10 cellular contexts compared by ENCODE assay signal in genomic region chr11:113806403-113806802, GRCh38. TPM values are rescaled to one million over a fixed set of nuclear protein-coding genes. Genes with fewer than 3 reads are reported as not detected.
DNase-seq lines count a peak whose midpoint lies in the region; ATAC-seq, FAIRE-seq and TF ChIP-seq lines count a peak whose summit lies in the region.
"Had no signal": no experiment of that assay in that cellular context is flagged by ENCODE, and none has a peak within 500 bp of the region (broad histone marks: within the 10 kb centered on the region; RNA-seq: fewer than 3 reads in every experiment).

No MANE protein-coding gene starts in this region.

- TF ChIP-seq CTCF in GM12872 (IDR thresholded peaks at IDR 0.05; ENCODE audit: insufficient read depth, low read depth, low read length) (peak; percentile 62), NB4 (IDR thresholded peaks at IDR 0.05; ENCODE audit: low read depth, low read length) (peak; percentile 73), K562 (IDR thresholded peaks at IDR 0.05 in 2 of 3, conservative IDR thresholded peaks at IDR 0.05 in 1 of 3; ENCODE audit: insufficient read depth in 2 of 3, low read depth in 1 of 3, low read length in 3 of 3) (peak; percentile 53 to 69 (median 64)), lower lobe of right lung (IDR thresholded peaks at IDR 0.05) (peak; percentile 30)

- peak; percentile 96 for ATAC-seq in K562
- peak in 1 of 2 donors; percentile 25 for ATAC-seq in lower lobe of right lung
- ATAC-seq in GM21619 (IDR thresholded peaks at IDR 0.05; ENCODE audit: unreplicated experiment), result no peak

- 75% methylated on average over 2 of the region's 2 CpGs for WGBS in K562 (ENCODE audit: insufficient coverage, low coverage, missing lambda C conversion rate)

- H3K9ac ChIP-seq in K562 (ENCODE audit: insufficient read depth in 1 of 2, low read depth in 2 of 2, low read length in 2 of 2), result no peak overlapping the region

- H3K36me3 ChIP-seq in K562 (ENCODE audit: control insufficient read depth, insufficient read depth, low read length) (peaks cover 71% of the 10 kb centered on the region), lower lobe of right lung (peaks cover 96% of the 10 kb centered on the region)

- TF ChIP-seq EP300 in K562 (IDR thresholded peaks at IDR 0.05; ENCODE audit: low read length), result no peak

- H4K20me1 ChIP-seq in K562 (replicated peaks; ENCODE audit: control insufficient read depth, insufficient read depth, low read length), result no peaks in the 10 kb centered on the region

- no peak overlapping the region for H3K27ac ChIP-seq in K562 (ENCODE audit: extremely low read depth, low read depth, low read length)
- H3K27ac ChIP-seq in lower lobe of right lung, result no peak overlapping the region

- TF ChIP-seq POLR2A in NB4 (IDR thresholded peaks at IDR 0.05; ENCODE audit: extremely low read depth, insufficient read length), result no peak
- TF ChIP-seq POLR2A in K562 (conservative IDR thresholded peaks at IDR 0.05), result no peak

- POLR2A ChIA-PET in K562 (lab: Yijun Ruan, JAX), result interaction anchor here (0.9 kb wide), 1 partner anchor 33 kb away, joined by 4 read pairs; the partner anchor contains the start of gene ZW10

- H2AFZ ChIP-seq in K562 (ENCODE audit: low read depth, low read length), result no peak overlapping the region

- H3K4me1 ChIP-seq in K562 (replicated peaks in 1 of 2; ENCODE audit: control insufficient read depth in 2 of 2, insufficient read depth in 2 of 2, low read length in 2 of 2) (no peaks in the 10 kb centered on the region), lower lobe of right lung (no peaks in the 10 kb centered on the region)

- H3K27me3 ChIP-seq in K562 (ENCODE audit: control insufficient read depth in 2 of 2, insufficient read depth in 2 of 2, low read length in 2 of 2) (no peaks in the 10 kb centered on the region), lower lobe of right lung (ENCODE audit: low read depth) (no peaks in the 10 kb centered on the region)

- H3K9me3 ChIP-seq in K562 (replicated peaks; ENCODE audit: control insufficient read depth, insufficient read depth, low read depth, low read length) (no peaks in the 10 kb centered on the region), lower lobe of right lung (no peaks in the 10 kb centered on the region)

- H3K4me3 ChIP-seq in NB4 (ENCODE audit: low read depth, low read length) (no peak overlapping the region), K562 (no peak overlapping the region), lower lobe of right lung (no peak overlapping the region)

- CTCF ChIA-PET in K562 (lab: Yijun Ruan, JAX; ENCODE audit: low intra/inter-chr PET ratio), result no interaction called here

- intact Hi-C loops in K562 (cut with micrococcal nuclease) (loop anchor here (1.0 to 10.0 kb wide), 2 partner anchors 168 to 455 kb away; partner anchors contain the start of gene HTR3A), lower lobe of right lung (cut with DNase I) (no loop called here)

- no peak overlapping the region for H3K4me2 ChIP-seq in K562 (ENCODE audit: insufficient read depth, low read length)

- H3K9me1 ChIP-seq in K562 (ENCODE audit: control insufficient read depth, insufficient read depth, low read length), result no peaks in the 10 kb centered on the region

- no TSS peak for BruUV-seq in K562 (replicated peaks; lab: Mats Ljungman, UMichigan)

- H3K79me2 ChIP-seq in K562 (ENCODE audit: control insufficient read depth, insufficient read depth, low read length), result no peaks in the 10 kb centered on the region

- peak; percentile 58 for FAIRE-seq in K562 (lab: Jason Lieb, UNC)

- DNase-seq in ACHN (peak; percentile 29), NB4 (ENCODE audit: low read depth) (peak; percentile 54), K562 (ENCODE audit: extremely low read depth in 1 of 4, low spot score in 3 of 4) (peak; percentile 22 to 51 (median 34)), lower lobe of right lung (no peak), NCI-H524 treated with DMSO at 0.1 percent for 48 hours (lab: John Stamatoyannopoulos, UW) (no peak), NCI-H2029 treated with DMSO at 0.1 percent for 48 hours (lab: John Stamatoyannopoulos, UW) (no peak)

- peak; percentile 29 to 60 for TF ChIP-seq RAD21 in K562 (CRISPR knock-in tag; conservative IDR thresholded peaks at IDR 0.05 in 1 of 2, IDR thresholded peaks at IDR 0.05 in 1 of 2)

- in situ Hi-C loops in ACHN (cut with HindIII; ENCODE audit: low pct_ligation_motif_present, low pct_unique_long_range_greater_than_20kb, low sequenced_read_pairs), result no loop called here
- in situ Hi-C loops in K562 (cut with MboI), result no loop called here

TF ChIP-seq in K562, 482 proteins besides CTCF, POLR2A, EP300 and RAD21:
- TF ChIP-seq SMC3 (conservative IDR thresholded peaks at IDR 0.05; ENCODE audit: insufficient read depth, low read depth, low read length), result peak; percentile 61; the same call in 1 of the 2 replicates
- no peak for TF ChIP-seq GATAD2A (IDR thresholded peaks at IDR 0.05)
- peak; percentile 55 for TF ChIP-seq CTCFL (IDR thresholded peaks at IDR 0.05; ENCODE audit: borderline replicate concordance, insufficient read depth, low read depth, low read length, poor library complexity, severe bottlenecking)

RNA-seq across cellular contexts. Expression of gene CLDN25, which starts 26.8 kb away (rescaled TPM):
- not detected in 2 replicates for total RNA-seq in K562 (2011; cell fraction: chromatin; rRNA removed; ENCODE audit: low replicate concordance)
- total RNA-seq in K562 (2011; cell fraction: nucleolus; rRNA removed), result not detected in 2 replicates
- not detected in 2 replicates for total RNA-seq in K562 (2011; cell fraction: nucleoplasm; rRNA removed)
- total RNA-seq in K562 (2014; rRNA removed) (not detected in 2 replicates), K562 (2014; rRNA removed; fragmentation: Illumina TruSeq; extraction: Trizol) (not detected in 2 replicates), K562 (2015; rRNA removed; fragmentation: Illumina TruSeq; extraction: Trizol) (not detected in 2 replicates), K562 (2021) (not detected in 2 replicates), lower lobe of right lung (not detected)
- polyA plus RNA-seq in K562 (2011; rRNA removed) (not detected in 2 replicates), K562 (2014; fragmentation: Illumina TruSeq; extraction: Trizol) (not detected in 2 replicates), K562 (2014; fragmentation: Nextera tagmentation; extraction: Ambion mirVana) (not detected), K562 (2014; rRNA removed) (not detected in 2 replicates)
- polyA plus RNA-seq in K562 (2011; cell fraction: cytosol; rRNA removed), result not detected in 2 replicates
- polyA plus RNA-seq in K562 (2011; cell fraction: nucleus; rRNA removed), result not detected in 2 replicates
- not detected in 2 replicates for polyA plus RNA-seq in K562 (2012)
- polyA minus RNA-seq in K562 (2011; rRNA and poly(A)+ RNA removed), result not detected in 2 replicates
- polyA minus RNA-seq in K562 (2011; cell fraction: cytosol; rRNA and poly(A)+ RNA removed), result not detected in 2 replicates
- polyA minus RNA-seq in K562 (2011; cell fraction: nucleus; rRNA and poly(A)+ RNA removed), result not detected in 2 replicates
- polyA plus RNA-seq: esophagus, thymus had no signal

RNA-seq across cellular contexts. Expression of gene ZW10, which starts 32.9 kb away (rescaled TPM):
- 10.8 and 19.2 TPM in 2 replicates for total RNA-seq in K562 (2011; cell fraction: chromatin; rRNA removed; ENCODE audit: low replicate concordance)
- 5.3 and 6.2 TPM in 2 replicates for total RNA-seq in K562 (2011; cell fraction: nucleolus; rRNA removed)
- total RNA-seq in K562 (2011; cell fraction: nucleoplasm; rRNA removed), result 7.5 and 7.8 TPM in 2 replicates
- total RNA-seq in K562 (2014; rRNA removed) (23.7 and 24.9 TPM in 2 replicates), K562 (2014; rRNA removed; fragmentation: Illumina TruSeq; extraction: Trizol) (34.3 and 39.3 TPM in 2 replicates), K562 (2015; rRNA removed; fragmentation: Illumina TruSeq; extraction: Trizol) (34.6 and 37.7 TPM in 2 replicates), K562 (2021) (21.1 and 25.0 TPM in 2 replicates), lower lobe of right lung (11.6 TPM)
- polyA plus RNA-seq in K562 (2011; rRNA removed) (19.0 and 26.9 TPM in 2 replicates), K562 (2014; fragmentation: Illumina TruSeq; extraction: Trizol) (27.7 and 30.8 TPM in 2 replicates), K562 (2014; fragmentation: Nextera tagmentation; extraction: Ambion mirVana) (10 to 100 TPM in 1 of 2 experiments, 1 to 10 TPM in 1; 9.4 to 17.3 TPM), K562 (2014; rRNA removed) (19.6 and 21.8 TPM in 2 replicates)
- polyA plus RNA-seq in K562 (2011; cell fraction: cytosol; rRNA removed), result 9.1 and 12.7 TPM in 2 replicates
- 8.2 and 13.0 TPM in 2 replicates for polyA plus RNA-seq in K562 (2011; cell fraction: nucleus; rRNA removed)
- polyA plus RNA-seq in K562 (2012), result 15.0 and 17.9 TPM in 2 replicates
- polyA minus RNA-seq in K562 (2011; rRNA and poly(A)+ RNA removed), result 36.2 and 36.4 TPM in 2 replicates
- polyA minus RNA-seq in K562 (2011; cell fraction: cytosol; rRNA and poly(A)+ RNA removed), result 10.9 and 16.4 TPM in 2 replicates
- polyA minus RNA-seq in K562 (2011; cell fraction: nucleus; rRNA and poly(A)+ RNA removed), result 13.7 and 22.2 TPM in 2 replicates

Comparison
In these comparisons a context has a peak if more than half of its experiments do, and no peak if none do; other contexts are left out.
1. DNase-seq: peak in ACHN (single experiment), NB4 (single experiment) and K562 (4 of 4); none in lower lobe of right lung (single experiment), NCI-H524 treated with DMSO at 0.1 percent for 48 hours (single experiment) and NCI-H2029 treated with DMSO at 0.1 percent for 48 hours (single experiment).
2. Peak in every context shown above with its lines, with median percentiles within 50 percentile points of each other: CTCF ChIP-seq.